Comparison of ENCODE assay signal across 10 cellular contexts in genomic region chr17:64413505-64413904, GRCh38. TPM values are rescaled to one million over a fixed set of nuclear protein-coding genes. Genes with fewer than 3 reads are reported as not detected.
A peak's percentile ranks its signal among the peaks of the same experiment; 100 is the strongest.
DNase-seq lines count a peak whose midpoint lies in the region; ATAC-seq, FAIRE-seq and TF ChIP-seq lines count a peak whose summit lies in the region.
"Had no signal": no experiment of that assay in that cellular context is flagged by ENCODE, and none has a peak within 500 bp of the region (broad histone marks: within the 10 kb centered on the region; RNA-seq: fewer than 3 reads in every experiment).

No MANE protein-coding gene starts in this region.

- TF ChIP-seq POLR2A in esophagus squamous epithelium (IDR thresholded peaks at IDR 0.05) = no peak
- no peak for TF ChIP-seq POLR2A in thyroid gland (IDR thresholded peaks at IDR 0.05)

- ATAC-seq in GM19463 (IDR thresholded peaks at IDR 0.05; ENCODE audit: unreplicated experiment) (peak; percentile 66), HG03442 (IDR thresholded peaks at IDR 0.05; ENCODE audit: unreplicated experiment) (peak; percentile 47)

- H3K27ac ChIP-seq in esophagus squamous epithelium (peak overlapping the region in 3 of 4 donors; percentile 3 to 74 (median 73)), kidney (ENCODE audit: low read depth in 2 of 2, low read length in 2 of 2) (no peak overlapping the region), thyroid gland (no peak overlapping the region)
- H3K27ac ChIP-seq: epithelial cell of prostate had no signal

- H3K36me3 ChIP-seq in esophagus squamous epithelium (no peaks in the 10 kb centered on the region), kidney (ENCODE audit: control insufficient read depth in 1 of 2, insufficient read depth in 2 of 2, low read length in 2 of 2) (no peaks in the 10 kb centered on the region), thyroid gland (no peaks in the 10 kb centered on the region)

- FAIRE-seq in kidney (lab: Jason Lieb, UNC) = no peak

- H3K9ac ChIP-seq in kidney (ENCODE audit: low read length in 2 of 2) = no peak overlapping the region

- intact Hi-C loops in esophagus squamous epithelium (cut with DNase I) = no loop called here
- intact Hi-C loops in kidney (cut with DNase I) = loop anchor here (5.0 kb wide), 1 partner anchor 101 kb away; no protein-coding TSS in a partner anchor
- intact Hi-C loops in thyroid gland (cut with DNase I) = loop anchor here (5.0 kb wide), 1 partner anchor 91 kb away; no protein-coding TSS in a partner anchor

- H3K9me3 ChIP-seq in esophagus squamous epithelium (no peaks in the 10 kb centered on the region), kidney (ENCODE audit: control insufficient read depth in 1 of 2, low read length in 2 of 2) (no peaks in the 10 kb centered on the region), thyroid gland (no peaks in the 10 kb centered on the region)

- TF ChIP-seq CTCF in esophagus squamous epithelium (IDR thresholded peaks at IDR 0.05) (no peak), kidney (IDR thresholded peaks at IDR 0.05; ENCODE audit: borderline replicate concordance, extremely low read depth, insufficient read depth) (no peak), thyroid gland (IDR thresholded peaks at IDR 0.05) (no peak)

- H3K4me1 ChIP-seq in esophagus squamous epithelium = peaks cover 3 to 33% (median 3%) of the 10 kb centered on the region in 3 donors
- peaks cover 3% of the 10 kb centered on the region in 2 donors for H3K4me1 ChIP-seq in kidney (ENCODE audit: control insufficient read depth in 1 of 2, insufficient read depth in 1 of 2, low read depth in 1 of 2, low read length in 2 of 2)
- H3K4me1 ChIP-seq in thyroid gland = peaks cover 11 to 35% of the 10 kb centered on the region in 2 donors

- H3K4me3 ChIP-seq in esophagus squamous epithelium = peak overlapping the region in 1 of 4 donors; percentile 51
- no peak overlapping the region for H3K4me3 ChIP-seq in kidney (ENCODE audit: low read length in 2 of 2)
- no peak overlapping the region for H3K4me3 ChIP-seq in thyroid gland (replicated peaks in 1 of 3)

- H3K27me3 ChIP-seq in esophagus squamous epithelium (no peaks in the 10 kb centered on the region), thyroid gland (no peaks in the 10 kb centered on the region)

- 53 to 54% methylated on average over 3 of the region's 3 CpGs for WGBS in esophagus squamous epithelium, 2 donors
- 43 to 45% methylated on average over 3 of the region's 3 CpGs for WGBS in thyroid gland, 2 donors

- DNase-seq in COLO668 (lab: John Stamatoyannopoulos, UW; ENCODE audit: unreplicated experiment) (peak; percentile 3), esophagus squamous epithelium (lab: John Stamatoyannopoulos, UW) (no peak), kidney (no peak), thyroid gland (no peak)
- no peak for DNase-seq in activated CD4-positive, alpha-beta T cell treated with anti-CD3 and anti-CD28 coated beads for 4 hours
- no peak for DNase-seq in activated CD4-positive, alpha-beta T cell treated with anti-CD3 and anti-CD28 coated beads for 48 hours
- DNase-seq: activated effector memory CD4-positive, alpha-beta T cell treated with anti-CD3 and anti-CD28 coated beads, Interleukin-2, amount 50 U/mL, for 16 hours had no signal

RNA-seq across cellular contexts. Expression of gene PECAM1, which starts 22.8 kb away (rescaled TPM):
- total RNA-seq in esophagus squamous epithelium = 10 to 100 TPM in 3 of 4 donors, 1 to 10 TPM in 1; 9.4 to 71.4 (median 34.3) TPM
- 321 TPM for total RNA-seq in kidney
- 44.3 TPM for polyA plus RNA-seq in kidney (ENCODE audit: insufficient read depth, low read depth, low replicate concordance)
- 100 to 1,000 TPM in 2 of 4 donors, 10 to 100 TPM in 2; 59.1 to 184 (median 101) TPM for total RNA-seq in thyroid gland

RNA-seq across cellular contexts. Expression of gene MILR1, which starts 35.4 kb away (rescaled TPM):
- total RNA-seq in esophagus squamous epithelium = 1 to 10 TPM in 3 of 4 donors, under 1 TPM in 1; 0.79 to 8.1 (median 1.8) TPM
- 17.8 TPM for total RNA-seq in kidney
- polyA plus RNA-seq in kidney (ENCODE audit: insufficient read depth, low read depth, low replicate concordance) = 2.2 TPM
- total RNA-seq in thyroid gland = 10 to 100 TPM in 1 of 4 donors, 1 to 10 TPM in 2, not detected in 1; 2.3 to 14.6 (median 6.8) TPM

Comparison
In these comparisons a context has a peak if more than half of its experiments do, and no peak if none do; other contexts are left out.
1. H3K27ac ChIP-seq: peak in esophagus squamous epithelium (3 of 4); none in kidney (0 of 2) and thyroid gland (0 of 3).